4 cellular contexts compared by ENCODE assay signal in the genomic region with DNA sequence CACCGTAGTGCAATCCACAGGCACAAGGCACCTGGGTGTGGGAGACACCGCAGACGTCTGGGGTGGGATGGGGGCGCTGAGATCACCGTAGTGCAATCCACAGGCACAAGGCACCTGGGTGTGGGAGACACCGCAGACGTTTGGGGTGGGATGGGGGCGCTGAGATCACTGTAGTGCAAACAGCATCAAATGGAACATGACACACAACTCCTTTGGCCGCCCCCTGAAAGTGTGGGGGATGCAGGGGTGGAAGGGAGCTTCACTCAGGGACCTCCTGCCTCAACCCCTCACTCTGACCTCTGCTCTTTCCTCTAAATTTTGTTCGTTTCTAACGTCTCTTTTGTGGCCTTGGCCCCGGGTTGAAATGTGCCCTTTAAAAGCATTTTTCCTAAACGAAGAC. TPM values are rescaled to one million over a fixed set of nuclear protein-coding genes. Genes with fewer than 3 reads are reported as not detected.
"Had no signal": no experiment of that assay in that cellular context is flagged by ENCODE, and none has a peak within 500 bp of the region (broad histone marks: within the 10 kb centered on the region; RNA-seq: fewer than 3 reads in every experiment).

No MANE protein-coding gene starts in this region.

RNA-seq across cellular contexts. Expression of a gene that starts 20.3 kb away (rescaled TPM):
- total RNA-seq: GM23248, H4, HT-29 had no signal
- polyA plus RNA-seq: IgD-negative memory B cell had no signal
